ENCODE assay signal across 1 cellular context in genomic region chr11:727859-728748, GRCh38.
TF ChIP-seq lines count a peak whose summit lies in the region.

No MANE protein-coding gene starts in this region.

TF ChIP-seq in K562, 482 proteins besides CTCF, POLR2A, EP300 and RAD21 (continued from another document and continues in another):
- TF ChIP-seq ZNF518B (CRISPR knock-in tag; IDR thresholded peaks at IDR 0.05) = no peak
- peak; percentile 87 for TF ChIP-seq KLF16 (IDR thresholded peaks at IDR 0.05)
- 0 out of 2 replicates have a peak, but pooled peaks have one; percentile 21 for TF ChIP-seq ZHX1 (conservative IDR thresholded peaks at IDR 0.05; ENCODE audit: low read length)
- no peak for TF ChIP-seq SUPT5H (IDR thresholded peaks at IDR 0.05)
- TF ChIP-seq ARID3A (IDR thresholded peaks at IDR 0.05; ENCODE audit: borderline replicate concordance, low read depth, low read length) = no peak
- no peak for TF ChIP-seq DDX20 (tag; IDR thresholded peaks at IDR 0.05; ENCODE audit: low read depth)
- TF ChIP-seq ZFP36 (IDR thresholded peaks at IDR 0.05; ENCODE audit: low read depth, low read length, partially characterized antibody) = no peak
- no peak for TF ChIP-seq BACH1 (tag; IDR thresholded peaks at IDR 0.05)
- no peak for TF ChIP-seq IRF2 (CRISPR knock-in tag; IDR thresholded peaks at IDR 0.05)
- no peak for TF ChIP-seq BRF2 (IDR thresholded peaks at IDR 0.05; ENCODE audit: borderline replicate concordance, insufficient read depth, insufficient read length)
- no peak for TF ChIP-seq SMAD2 (IDR thresholded peaks at IDR 0.05; ENCODE audit: low read depth, low read length)
- no peak for TF ChIP-seq NUFIP1 (IDR thresholded peaks at IDR 0.05; ENCODE audit: partially characterized antibody)
- TF ChIP-seq UBTF (IDR thresholded peaks at IDR 0.05; ENCODE audit: borderline replicate concordance in 1 of 2, low read depth in 2 of 2, low read length in 2 of 2) = peak; percentile 26 to 45; a peak in 1 of 4 replicates
- no peak for TF ChIP-seq MAFF (IDR thresholded peaks at IDR 0.05; ENCODE audit: low read length)
- TF ChIP-seq CEBPG (CRISPR knock-in tag; IDR thresholded peaks at IDR 0.05) = 0 out of 2 replicates have a peak, but pooled peaks have one; percentile 49
- no peak for TF ChIP-seq CEBPG (tag; conservative IDR thresholded peaks at IDR 0.05 in 1 of 2, IDR thresholded peaks at IDR 0.05 in 1 of 2)
- peak; percentile 85 for TF ChIP-seq HMGN3 (IDR thresholded peaks at IDR 0.05; ENCODE audit: borderline replicate concordance, extremely low read depth, insufficient read length, low read depth, low read length)
- TF ChIP-seq ZBTB1 (CRISPR knock-in tag; IDR thresholded peaks at IDR 0.05; ENCODE audit: borderline replicate concordance, low read depth) = peak; percentile 20; the same call in 1 of the 2 replicates
- peak; percentile 55 for TF ChIP-seq CXXC5 (CRISPR knock-in tag; IDR thresholded peaks at IDR 0.05)
- no peak for TF ChIP-seq HMGXB4 (CRISPR knock-in tag; IDR thresholded peaks at IDR 0.05)
- no peak for TF ChIP-seq DLX4 (CRISPR knock-in tag; IDR thresholded peaks at IDR 0.05)
- TF ChIP-seq NRF1 (conservative IDR thresholded peaks at IDR 0.05 in 1 of 2, IDR thresholded peaks at IDR 0.05 in 1 of 2) = peak; percentile 62 to 75
- TF ChIP-seq LARP7 (IDR thresholded peaks at IDR 0.05) = no peak
- peak; percentile 20; the same call in 1 of the 2 replicates for TF ChIP-seq HCFC1 (IDR thresholded peaks at IDR 0.05; ENCODE audit: low read depth, low read length)
- TF ChIP-seq SETDB1 (IDR thresholded peaks at IDR 0.05; ENCODE audit: low read length) = no peak
- no peak for TF ChIP-seq TFE3 (CRISPR knock-in tag; IDR thresholded peaks at IDR 0.05)
- no peak for TF ChIP-seq HIVEP1 (CRISPR knock-in tag; IDR thresholded peaks at IDR 0.05)
- no peak for TF ChIP-seq ZNF75A (CRISPR knock-in tag; IDR thresholded peaks at IDR 0.05)
- no peak for TF ChIP-seq ZNF699 (CRISPR knock-in tag; IDR thresholded peaks at IDR 0.05; ENCODE audit: insufficient replicate concordance)
- no peak for TF ChIP-seq NBN (IDR thresholded peaks at IDR 0.05; ENCODE audit: low read depth)
- no peak for TF ChIP-seq ZKSCAN3 (CRISPR knock-in tag; IDR thresholded peaks at IDR 0.05)
- peak; percentile 96 for TF ChIP-seq EGR1 (conservative IDR thresholded peaks at IDR 0.05)
- peak in 1 of 2 experiments; percentile 66; a peak in 1 of 4 replicates for TF ChIP-seq SRF (CRISPR knock-in tag; IDR thresholded peaks at IDR 0.05)
- no peak for TF ChIP-seq ZNF512 (tag; IDR thresholded peaks at IDR 0.05)
- TF ChIP-seq GATAD2A (IDR thresholded peaks at IDR 0.05) = peak; percentile 53; the same call in 1 of the 2 replicates
- 0 out of 2 replicates have a peak, but pooled peaks have one; percentile 38 for TF ChIP-seq TCF7 (IDR thresholded peaks at IDR 0.05; ENCODE audit: borderline replicate concordance)
- TF ChIP-seq ARID4B (CRISPR knock-in tag; IDR thresholded peaks at IDR 0.05) = peak; percentile 71
